In the genomic region with DNA sequence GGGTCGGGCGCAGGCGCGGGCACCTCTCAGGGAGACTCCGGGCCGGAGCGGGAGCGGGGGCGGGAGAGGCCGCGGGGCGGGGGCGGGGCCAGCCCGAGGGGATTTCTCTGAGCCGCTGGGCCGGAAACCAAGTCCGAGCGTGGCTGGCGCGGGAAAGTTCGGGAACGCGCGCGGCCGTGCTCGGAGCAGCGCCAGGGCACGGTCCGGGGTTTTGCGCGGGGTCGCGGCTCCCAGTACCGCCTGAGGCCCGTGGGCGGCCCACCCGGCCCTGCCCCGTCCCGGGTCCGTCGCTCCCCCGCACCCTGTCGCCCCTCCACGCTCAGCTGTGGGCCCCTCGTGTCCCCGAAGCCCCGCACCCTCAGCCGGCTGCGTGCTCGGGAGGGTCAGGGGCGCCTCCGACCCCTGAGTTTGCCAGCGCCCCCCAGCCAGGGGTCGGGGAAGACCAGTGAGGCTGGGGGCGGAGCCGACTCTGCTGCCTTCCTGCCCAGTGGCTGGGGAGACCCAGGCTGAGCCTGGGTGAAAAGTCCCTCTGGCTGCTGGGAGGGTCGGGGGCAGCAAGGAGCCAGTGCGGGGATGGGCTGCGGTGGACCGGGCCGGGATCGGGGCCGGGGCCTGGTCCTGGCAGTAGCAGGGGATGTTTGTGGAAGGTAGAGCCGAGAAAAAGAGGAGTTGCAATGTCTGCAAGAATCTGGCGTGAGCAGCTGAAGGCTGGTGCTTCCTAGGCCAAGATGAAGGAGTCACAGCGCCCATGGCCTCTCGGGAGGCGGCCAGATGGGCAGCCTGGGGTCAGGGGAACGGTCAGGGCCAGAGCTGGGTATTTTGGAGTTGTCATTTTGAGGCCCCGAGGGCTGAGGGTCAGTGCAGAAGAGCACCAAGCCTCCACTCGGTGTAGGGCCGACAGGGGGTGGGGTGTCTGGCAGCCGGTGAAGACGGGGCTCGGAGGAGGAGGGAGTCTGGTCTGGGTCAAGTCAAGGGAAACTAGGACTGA, we compare ENCODE assay signal across 1 cellular context.
TF ChIP-seq lines count a peak whose summit lies in the region.

No MANE protein-coding gene starts in this region.

TF ChIP-seq in HEK293, 187 proteins besides CTCF, POLR2A, EP300 and RAD21 (continued from another document):
- no peak for TF ChIP-seq TSHZ1 (tag by site-specific recombination; IDR thresholded peaks at IDR 0.05; ENCODE audit: borderline replicate concordance)
- TF ChIP-seq, protein P1, sequence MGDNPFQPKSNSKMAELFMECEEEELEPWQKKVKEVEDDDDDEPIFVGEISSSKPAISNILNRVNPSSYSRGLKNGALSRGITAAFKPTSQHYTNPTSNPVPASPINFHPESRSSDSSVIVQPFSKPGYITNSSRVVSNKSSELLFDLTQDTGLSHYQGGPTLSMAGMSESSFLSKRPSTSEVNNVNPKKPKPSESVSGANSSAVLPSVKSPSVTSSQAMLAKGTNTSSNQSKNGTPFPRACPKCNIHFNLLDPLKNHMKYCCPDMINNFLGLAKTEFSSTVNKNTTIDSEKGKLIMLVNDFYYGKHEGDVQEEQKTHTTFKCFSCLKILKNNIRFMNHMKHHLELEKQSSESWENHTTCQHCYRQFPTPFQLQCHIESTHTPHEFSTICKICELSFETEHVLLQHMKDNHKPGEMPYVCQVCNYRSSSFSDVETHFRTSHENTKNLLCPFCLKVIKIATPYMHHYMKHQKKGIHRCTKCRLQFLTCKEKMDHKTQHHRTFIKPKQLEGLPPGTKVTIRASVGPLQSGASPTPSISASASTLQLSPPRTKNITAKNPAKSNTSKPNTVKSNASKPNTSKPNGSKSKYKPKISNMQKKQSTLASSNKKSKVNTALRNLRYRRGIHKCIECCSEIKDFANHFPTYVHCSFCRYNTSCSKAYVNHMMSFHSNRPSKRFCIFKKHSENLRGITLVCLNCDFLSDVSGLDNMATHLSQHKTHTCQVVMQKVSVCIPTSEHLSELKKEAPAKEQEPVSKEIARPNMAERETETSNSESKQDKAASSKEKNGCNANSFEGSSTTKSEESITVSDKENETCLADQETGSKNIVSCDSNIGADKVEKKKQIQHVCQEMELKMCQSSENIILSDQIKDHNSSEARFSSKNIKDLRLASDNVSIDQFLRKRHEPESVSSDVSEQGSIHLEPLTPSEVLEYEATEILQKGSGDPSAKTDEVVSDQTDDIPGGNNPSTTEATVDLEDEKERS (tag by site-specific recombination; IDR thresholded peaks at IDR 0.05) = no peak
- no peak for TF ChIP-seq KLF1 (tag by site-specific recombination; IDR thresholded peaks at IDR 0.05)
- TF ChIP-seq OSR2 (tag by site-specific recombination; IDR thresholded peaks at IDR 0.05) = no peak
- TF ChIP-seq ZNF274 (IDR thresholded peaks at IDR 0.05; ENCODE audit: low read length) = no peak
- TF ChIP-seq ZNF274 (tag by site-specific recombination; IDR thresholded peaks at IDR 0.05; ENCODE audit: borderline replicate concordance) = no peak
- no peak for TF ChIP-seq YY1 (tag by site-specific recombination; IDR thresholded peaks at IDR 0.05)
- TF ChIP-seq, protein P2, sequence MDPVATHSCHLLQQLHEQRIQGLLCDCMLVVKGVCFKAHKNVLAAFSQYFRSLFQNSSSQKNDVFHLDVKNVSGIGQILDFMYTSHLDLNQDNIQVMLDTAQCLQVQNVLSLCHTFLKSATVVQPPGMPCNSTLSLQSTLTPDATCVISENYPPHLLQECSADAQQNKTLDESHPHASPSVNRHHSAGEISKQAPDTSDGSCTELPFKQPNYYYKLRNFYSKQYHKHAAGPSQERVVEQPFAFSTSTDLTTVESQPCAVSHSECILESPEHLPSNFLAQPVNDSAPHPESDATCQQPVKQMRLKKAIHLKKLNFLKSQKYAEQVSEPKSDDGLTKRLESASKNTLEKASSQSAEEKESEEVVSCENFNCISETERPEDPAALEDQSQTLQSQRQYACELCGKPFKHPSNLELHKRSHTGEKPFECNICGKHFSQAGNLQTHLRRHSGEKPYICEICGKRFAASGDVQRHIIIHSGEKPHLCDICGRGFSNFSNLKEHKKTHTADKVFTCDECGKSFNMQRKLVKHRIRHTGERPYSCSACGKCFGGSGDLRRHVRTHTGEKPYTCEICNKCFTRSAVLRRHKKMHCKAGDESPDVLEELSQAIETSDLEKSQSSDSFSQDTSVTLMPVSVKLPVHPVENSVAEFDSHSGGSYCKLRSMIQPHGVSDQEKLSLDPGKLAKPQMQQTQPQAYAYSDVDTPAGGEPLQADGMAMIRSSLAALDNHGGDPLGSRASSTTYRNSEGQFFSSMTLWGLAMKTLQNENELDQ (tag by site-specific recombination; IDR thresholded peaks at IDR 0.05; ENCODE audit: low read depth) = no peak
- no peak for TF ChIP-seq PRDM1 (tag by site-specific recombination; IDR thresholded peaks at IDR 0.05)
- 0 out of 2 replicates have a peak, but pooled peaks have one; percentile 34 for TF ChIP-seq ZBTB20 (tag by site-specific recombination; IDR thresholded peaks at IDR 0.05)
- TF ChIP-seq ZNF677 (tag by site-specific recombination; IDR thresholded peaks at IDR 0.05) = no peak
- TF ChIP-seq ZBTB26 (tag by site-specific recombination; optimal IDR thresholded peaks at IDR 0.05) = peak; percentile 61
- TF ChIP-seq ZNF521 (tag by site-specific recombination; IDR thresholded peaks at IDR 0.05) = no peak
- no peak for TF ChIP-seq ZNF133 (tag by site-specific recombination; IDR thresholded peaks at IDR 0.05)
- TF ChIP-seq ZNF837 (tag by site-specific recombination; IDR thresholded peaks at IDR 0.05) = no peak
- TF ChIP-seq ZNF600 (tag by site-specific recombination; IDR thresholded peaks at IDR 0.05) = 0 out of 2 replicates have a peak, but pooled peaks have one; percentile 23
- no peak for TF ChIP-seq ZNF610 (tag by site-specific recombination; IDR thresholded peaks at IDR 0.05; ENCODE audit: borderline replicate concordance)
- no peak for TF ChIP-seq ZNF324 (tag by site-specific recombination; IDR thresholded peaks at IDR 0.05)
- TF ChIP-seq GLIS1 (tag by site-specific recombination; IDR thresholded peaks at IDR 0.05) = no peak; the same call in 1 of the 2 replicates
- TF ChIP-seq ELK4 (IDR thresholded peaks at IDR 0.05; ENCODE audit: borderline replicate concordance, low read depth, low read length) = no peak
- peak; percentile 56 for TF ChIP-seq ZFHX2 (tag by site-specific recombination; conservative IDR thresholded peaks at IDR 0.05)
- TF ChIP-seq ZSCAN18 (tag by site-specific recombination; IDR thresholded peaks at IDR 0.05) = no peak
- TF ChIP-seq TRIM28 (IDR thresholded peaks at IDR 0.05; ENCODE audit: borderline replicate concordance, low read length) = no peak
- TF ChIP-seq SCRT1 (tag by site-specific recombination; IDR thresholded peaks at IDR 0.05; ENCODE audit: borderline replicate concordance) = no peak
- peak; percentile 17; the same call in 1 of the 2 replicates for TF ChIP-seq ZBTB17 (tag by site-specific recombination; IDR thresholded peaks at IDR 0.05)
- TF ChIP-seq ZFP41 (tag by site-specific recombination; IDR thresholded peaks at IDR 0.05; ENCODE audit: borderline replicate concordance) = no peak
- TF ChIP-seq RBAK (tag by site-specific recombination; IDR thresholded peaks at IDR 0.05) = no peak
- TF ChIP-seq ZNF292 (tag by site-specific recombination; IDR thresholded peaks at IDR 0.05; ENCODE audit: borderline replicate concordance, low read depth) = no peak
- TF ChIP-seq ZNF571 (tag by site-specific recombination; IDR thresholded peaks at IDR 0.05) = no peak
- no peak for TF ChIP-seq ZBTB7A (tag by site-specific recombination; IDR thresholded peaks at IDR 0.05; ENCODE audit: low read depth)
- TF ChIP-seq ZNF24 (tag by site-specific recombination; IDR thresholded peaks at IDR 0.05) = no peak
- TF ChIP-seq ZNF596 (tag by site-specific recombination; IDR thresholded peaks at IDR 0.05) = no peak
- TF ChIP-seq ZFP69B (tag by site-specific recombination; IDR thresholded peaks at IDR 0.05) = 0 out of 2 replicates have a peak, but pooled peaks have one; percentile 18
- TF ChIP-seq, protein P3, sequence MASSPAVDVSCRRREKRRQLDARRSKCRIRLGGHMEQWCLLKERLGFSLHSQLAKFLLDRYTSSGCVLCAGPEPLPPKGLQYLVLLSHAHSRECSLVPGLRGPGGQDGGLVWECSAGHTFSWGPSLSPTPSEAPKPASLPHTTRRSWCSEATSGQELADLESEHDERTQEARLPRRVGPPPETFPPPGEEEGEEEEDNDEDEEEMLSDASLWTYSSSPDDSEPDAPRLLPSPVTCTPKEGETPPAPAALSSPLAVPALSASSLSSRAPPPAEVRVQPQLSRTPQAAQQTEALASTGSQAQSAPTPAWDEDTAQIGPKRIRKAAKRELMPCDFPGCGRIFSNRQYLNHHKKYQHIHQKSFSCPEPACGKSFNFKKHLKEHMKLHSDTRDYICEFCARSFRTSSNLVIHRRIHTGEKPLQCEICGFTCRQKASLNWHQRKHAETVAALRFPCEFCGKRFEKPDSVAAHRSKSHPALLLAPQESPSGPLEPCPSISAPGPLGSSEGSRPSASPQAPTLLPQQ (tag by site-specific recombination; IDR thresholded peaks at IDR 0.05) = peak; percentile 75
- TF ChIP-seq ZNF335 (tag by site-specific recombination; conservative IDR thresholded peaks at IDR 0.05) = peak; percentile 69
- TF ChIP-seq AEBP2 (tag by site-specific recombination; IDR thresholded peaks at IDR 0.05; ENCODE audit: borderline replicate concordance) = no peak
- TF ChIP-seq ZNF580 (tag by site-specific recombination; IDR thresholded peaks at IDR 0.05) = no peak
- TF ChIP-seq ZBTB6 (tag by site-specific recombination; IDR thresholded peaks at IDR 0.05) = no peak
TF ChIP-seq in HEK293: peak in this region for 16.
